In genomic region chr17:9110501-9110900, GRCh38 we compare ENCODE assay signal across 26 cellular contexts.
"Had no signal": no experiment of that assay in that cellular context is flagged by ENCODE, and none has a peak within 500 bp of the region (broad histone marks: within the 10 kb centered on the region; RNA-seq: fewer than 3 reads in every experiment).

No MANE protein-coding gene starts in this region.

- H3K4me1 ChIP-seq: pancreas, prostate gland, uterus had no signal

- H3K36me3 ChIP-seq: left ventricle myocardium inferior, pancreas, prostate gland, suprapubic skin, thoracic aorta, tibial artery, uterus had no signal

- H3K4me3 Mint-ChIP-seq: naive thymus-derived CD4-positive, alpha-beta T cell; natural killer cell treated with Interleukin-12 subunit alpha and Interleukin-12 subunit beta and Interleukin-15 and Interleukin-18, amount 100 ng/mL, for 72 hours; stimulated activated effector memory CD8-positive, alpha-beta T cell treated with anti-CD3 and anti-CD28 coated beads, Interleukin-12 subunit alpha, Interleukin-12 subunit beta, amount 100 ng/mL, for 72 hours; stimulated activated naive CD8-positive, alpha-beta T cell treated with anti-CD3 and anti-CD28 coated beads, Interleukin-15, Interleukin-2, amounts not matched to agents 100 ng/mL and 50 ng/mL, for 24 hours; type B pancreatic cell had no signal

- H3K27ac ChIP-seq: left ventricle myocardium inferior, pancreas, prostate gland, skin epidermis, suprapubic skin, thoracic aorta, tibial artery, uterus had no signal

- H3K27me3 ChIP-seq: pancreas, suprapubic skin, tibial artery, uterus had no signal

- DNase-seq: hippocampal formation; islet precursor cell; left ventricle myocardium inferior; mesendoderm; midbrain; mucosa of descending colon; naive thymus-derived CD4-positive, alpha-beta T cell; pancreas; retina; right cardiac atrium; stimulated activated CD4-positive, alpha-beta T cell treated with anti-CD3 and anti-CD28 coated beads, Interleukin-12 subunit alpha, Interleukin-12 subunit beta, amount 100 ng/mL, for 4 hours; stimulated activated CD4-positive, alpha-beta T cell treated with anti-CD3 and anti-CD28 coated beads, Interleukin-15, amount 100 ng/mL, for 24 hours; stimulated activated CD4-positive, alpha-beta T cell treated with anti-CD3 and anti-CD28 coated beads, Interleukin-2, amount 100 ng/mL, for 24 hours; stimulated activated CD4-positive, alpha-beta T cell treated with anti-CD3 and anti-CD28 coated beads, Interleukin-4, amount 100 ng/mL, for 1 hour; stimulated activated naive CD4-positive, alpha-beta T cell; uterus had no signal

- H3K36me3 Mint-ChIP-seq: naive thymus-derived CD4-positive, alpha-beta T cell; natural killer cell treated with Interleukin-12 subunit alpha and Interleukin-12 subunit beta and Interleukin-15 and Interleukin-18, amount 100 ng/mL, for 72 hours; stimulated activated effector memory CD8-positive, alpha-beta T cell treated with anti-CD3 and anti-CD28 coated beads, Interleukin-12 subunit alpha, Interleukin-12 subunit beta, amount 100 ng/mL, for 72 hours; type B pancreatic cell had no signal

- H3K9me3 ChIP-seq: left ventricle myocardium inferior, mucosa of descending colon, pancreas, prostate gland, suprapubic skin, thoracic aorta, tibial artery, uterus had no signal

- H3K4me3 ChIP-seq: left ventricle myocardium inferior, lung, mucosa of descending colon, pancreas, prostate gland, skin epidermis, suprapubic skin, thoracic aorta, tibial artery, uterus had no signal

- H3K9me3 Mint-ChIP-seq: naive thymus-derived CD4-positive, alpha-beta T cell; natural killer cell treated with Interleukin-12 subunit alpha and Interleukin-12 subunit beta and Interleukin-15 and Interleukin-18, amount 100 ng/mL, for 72 hours; stimulated activated effector memory CD8-positive, alpha-beta T cell treated with anti-CD3 and anti-CD28 coated beads, Interleukin-12 subunit alpha, Interleukin-12 subunit beta, amount 100 ng/mL, for 72 hours; stimulated activated naive CD8-positive, alpha-beta T cell treated with anti-CD3 and anti-CD28 coated beads, Interleukin-15, Interleukin-2, amounts not matched to agents 100 ng/mL and 50 ng/mL, for 24 hours; type B pancreatic cell had no signal

- H3K27ac Mint-ChIP-seq: naive thymus-derived CD4-positive, alpha-beta T cell; natural killer cell treated with Interleukin-12 subunit alpha and Interleukin-12 subunit beta and Interleukin-15 and Interleukin-18, amount 100 ng/mL, for 72 hours; stimulated activated effector memory CD8-positive, alpha-beta T cell treated with anti-CD3 and anti-CD28 coated beads, Interleukin-12 subunit alpha, Interleukin-12 subunit beta, amount 100 ng/mL, for 72 hours; stimulated activated naive CD8-positive, alpha-beta T cell treated with anti-CD3 and anti-CD28 coated beads, Interleukin-15, Interleukin-2, amounts not matched to agents 100 ng/mL and 50 ng/mL, for 24 hours; type B pancreatic cell had no signal
